ENCODE assay signal across 13 cellular contexts in genomic region chr18:9615973-9616559, GRCh38. TPM values are rescaled to one million over a fixed set of nuclear protein-coding genes. Genes with fewer than 3 reads are reported as not detected.
DNase-seq lines count a peak whose midpoint lies in the region; ATAC-seq, FAIRE-seq and TF ChIP-seq lines count a peak whose summit lies in the region.
"Had no signal": no experiment of that assay in that cellular context is flagged by ENCODE, and none has a peak within 500 bp of the region (broad histone marks: within the 10 kb centered on the region; RNA-seq: fewer than 3 reads in every experiment).

No MANE protein-coding gene starts in this region.

- intact Hi-C loops in HepG2 (cut with micrococcal nuclease; ENCODE audit: unreplicated experiment): no loop called here
- intact Hi-C loops in right lobe of liver (cut with DNase I): no loop called here

- H3K27ac ChIP-seq in HepG2 (ENCODE audit: extremely low read length, insufficient read depth, low read length): no peak overlapping the region
- no peak overlapping the region for H3K27ac ChIP-seq in right lobe of liver

- 92% methylated on average over 5 of the region's 5 CpGs for WGBS in HepG2 (ENCODE audit: low lambda C conversion rate)
- 93% methylated on average over 5 of the region's 5 CpGs for WGBS in right lobe of liver (ENCODE audit: insufficient coverage, low coverage, low lambda C conversion rate, missing lambda C conversion rate)

- ATAC-seq in HepG2 (no peak), right lobe of liver (no peak), HG03095 (IDR thresholded peaks at IDR 0.05; ENCODE audit: unreplicated experiment) (no peak), GM21390 (IDR thresholded peaks at IDR 0.05; ENCODE audit: unreplicated experiment) (no peak)
- ATAC-seq: activated CD4-positive, CD25-positive, alpha-beta regulatory T cell treated with anti-CD3 and anti-CD28 coated beads, Interleukin-2, amount 50 U/mL, for 24 hours had no signal

- no peak overlapping the region for H3K4me2 ChIP-seq in HepG2 (ENCODE audit: low read depth, low read length)

- H3K27me3 Mint-ChIP-seq in brain: peaks cover 7% of the 10 kb centered on the region
- peaks cover 12% of the 10 kb centered on the region for H3K27me3 Mint-ChIP-seq in activated naive CD4-positive, alpha-beta T cell treated with anti-CD3 and anti-CD28 coated beads, Interleukin-2, amount 10 ng/mL, durations not matched to agents 7 days and 5 days

- peaks cover 11% of the 10 kb centered on the region for H3K36me3 Mint-ChIP-seq in brain
- peaks cover 8% of the 10 kb centered on the region for H3K36me3 Mint-ChIP-seq in activated naive CD4-positive, alpha-beta T cell treated with anti-CD3 and anti-CD28 coated beads, Interleukin-2, amount 10 ng/mL, durations not matched to agents 7 days and 5 days

- TF ChIP-seq RAD21 in HepG2 (CRISPR knock-in tag; IDR thresholded peaks at IDR 0.05): no peak

- H3K27me3 ChIP-seq in HepG2 (ENCODE audit: control insufficient read depth in 1 of 2, insufficient read depth in 2 of 2, low read length in 2 of 2) (no peaks in the 10 kb centered on the region), right lobe of liver (no peaks in the 10 kb centered on the region)

- peaks cover 45% of the 10 kb centered on the region for H3K4me1 ChIP-seq in HepG2 (ENCODE audit: insufficient read depth, low read length)
- H3K4me1 ChIP-seq in right lobe of liver: peaks cover 0 to 6% (median 3%) of the 10 kb centered on the region in 4 donors

- no peaks in the 10 kb centered on the region for H3K9me3 ChIP-seq in HepG2 (ENCODE audit: low read length)
- H3K9me3 ChIP-seq in right lobe of liver: no peaks in the 10 kb centered on the region

- peaks cover 0 to 5% (median 0%) of the 10 kb centered on the region in 5 experiments for H3K9me3 Mint-ChIP-seq in brain
- H3K9me3 Mint-ChIP-seq in activated naive CD4-positive, alpha-beta T cell treated with anti-CD3 and anti-CD28 coated beads, Interleukin-2, amount 10 ng/mL, durations not matched to agents 7 days and 5 days: no peaks in the 10 kb centered on the region
- H3K9me3 Mint-ChIP-seq: CD14-positive monocyte had no signal

- TF ChIP-seq EP300 in HepG2 (IDR thresholded peaks at IDR 0.05; ENCODE audit: low read depth in 2 of 2, low read length in 2 of 2) (no peak), HepG2 (CRISPR knock-in tag; IDR thresholded peaks at IDR 0.05; ENCODE audit: borderline replicate concordance) (no peak)

- no TSS peak for BruUV-seq in HepG2 (replicated peaks; lab: Mats Ljungman, UMichigan)

- peaks cover 26% of the 10 kb centered on the region for H3K79me2 ChIP-seq in HepG2 (ENCODE audit: insufficient read depth, low read length)

- H3K36me3 ChIP-seq in HepG2 (replicated peaks in 1 of 2; ENCODE audit: control insufficient read depth in 1 of 2, insufficient read depth in 2 of 2, low read length in 2 of 2): peaks cover 2 to 4% of the 10 kb centered on the region in 2 experiments; a peak in 3 of 5 replicates
- H3K36me3 ChIP-seq in right lobe of liver: no peaks in the 10 kb centered on the region

- H3K4me3 Mint-ChIP-seq in brain: peak overlapping the region; percentile 29 to 96 (median 85)
- no peak overlapping the region for H3K4me3 Mint-ChIP-seq in activated naive CD4-positive, alpha-beta T cell treated with anti-CD3 and anti-CD28 coated beads, Interleukin-2, amount 10 ng/mL, durations not matched to agents 7 days and 5 days

- DNase-seq in HepG2 (ENCODE audit: low spot score): no peak
- DNase-seq in right lobe of liver: no peak
- DNase-seq in myocyte (ENCODE audit: low read depth): peak; percentile 29
- no peak for DNase-seq in MV-4-11 (lab: John Stamatoyannopoulos, UW)
- no peak for DNase-seq in activated naive CD4-positive, alpha-beta T cell treated with anti-CD3 and anti-CD28 coated beads, Interleukin-2, amount 10 ng/mL, durations not matched to agents 7 days and 5 days
- DNase-seq: central memory CD4-positive, alpha-beta T cell; NCI-H82 had no signal

- H3K9ac ChIP-seq in HepG2 (ENCODE audit: insufficient read depth, low read depth, low read length): no peak overlapping the region

- H3K4me1 Mint-ChIP-seq in brain: peaks cover 61% of the 10 kb centered on the region
- H3K4me1 Mint-ChIP-seq in activated naive CD4-positive, alpha-beta T cell treated with anti-CD3 and anti-CD28 coated beads, Interleukin-2, amount 10 ng/mL, durations not matched to agents 7 days and 5 days: peaks cover 51% of the 10 kb centered on the region

- peak overlapping the region in 4 of 5 experiments; percentile 44 to 99 (median 76) for H3K27ac Mint-ChIP-seq in brain
- H3K27ac Mint-ChIP-seq in activated naive CD4-positive, alpha-beta T cell treated with anti-CD3 and anti-CD28 coated beads, Interleukin-2, amount 10 ng/mL, durations not matched to agents 7 days and 5 days: no peak overlapping the region

- no peak for FAIRE-seq in HepG2 (lab: Jason Lieb, UNC)
- FAIRE-seq: HTR-8/SVneo had no signal

- peaks cover 5% of the 10 kb centered on the region; the same call in 1 of the 2 replicates for H4K20me1 ChIP-seq in HepG2 (ENCODE audit: insufficient read depth, low read length)

- TF ChIP-seq CTCF in HepG2 (CRISPR knock-in tag; IDR thresholded peaks at IDR 0.05) (no peak), right lobe of liver (IDR thresholded peaks at IDR 0.05) (no peak), brain (conservative IDR thresholded peaks at IDR 0.05) (no peak)

- H2AFZ ChIP-seq in HepG2 (ENCODE audit: low read length): no peak overlapping the region

- POLR2A ChIA-PET in HepG2 (lab: Yijun Ruan, JAX): no interaction called here

- in situ Hi-C loops in HepG2 (cut with HindIII; ENCODE audit: extremely low pct_ligation_motif_present, low pct_unique_long_range_greater_than_20kb): loop anchor here (10.0 kb wide), 1 partner anchor 59 kb away; no protein-coding TSS in a partner anchor

- TF ChIP-seq POLR2A in HepG2 (IDR thresholded peaks at IDR 0.05; ENCODE audit: insufficient read depth in 1 of 2, low read depth in 2 of 2, low read length in 2 of 2) (no peak), right lobe of liver (IDR thresholded peaks at IDR 0.05) (no peak)

- H3K4me3 ChIP-seq in HepG2 (replicated peaks in 1 of 3; ENCODE audit: insufficient read depth in 1 of 3, low read depth in 2 of 3, low read length in 3 of 3) (no peak overlapping the region), right lobe of liver (no peak overlapping the region)

- CTCF ChIA-PET in HepG2 (lab: Yijun Ruan, JAX; ENCODE audit: low intra/inter-chr PET ratio, low total read pairs): no interaction called here
- CTCF ChIA-PET in activated naive CD4-positive, alpha-beta T cell treated with anti-CD3 and anti-CD28 coated beads, Interleukin-2, amount 10 ng/mL, durations not matched to agents 7 days and 5 days (lab: Charles Lee): no interaction called here

TF ChIP-seq in HepG2, 621 proteins besides CTCF, POLR2A, EP300 and RAD21 (continues in another document):
- TF ChIP-seq RELA (CRISPR knock-in tag; IDR thresholded peaks at IDR 0.05) (no peak), ESRRA (CRISPR knock-in tag; IDR thresholded peaks at IDR 0.05; ENCODE audit: low read depth) (no peak), MAFK (conservative IDR thresholded peaks at IDR 0.05 in 1 of 2, IDR thresholded peaks at IDR 0.05 in 1 of 2; ENCODE audit: low read length in 2 of 2) (peak; percentile 48 to 53), ZNF770 (CRISPR knock-in tag; IDR thresholded peaks at IDR 0.05) (0 out of 2 replicates have a peak, but pooled peaks have one; percentile 24), HNRNPLL (IDR thresholded peaks at IDR 0.05; ENCODE audit: low read depth, low read length, poor library complexity, severe bottlenecking) (no peak), KLF11 (CRISPR knock-in tag; IDR thresholded peaks at IDR 0.05) (no peak)

RNA-seq across cellular contexts. Expression of gene PPP4R1, which starts 1.7 kb away (rescaled TPM):
- total RNA-seq in HepG2 (2016; rRNA removed; fragmentation: Illumina TruSeq; extraction: Trizol): 66.5 and 84.6 TPM in 2 replicates
- 144 and 170 TPM in 2 replicates for total RNA-seq in HepG2 (2016; cell fraction: cytosol; rRNA removed; fragmentation: Illumina TruSeq; extraction: Trizol; ENCODE audit: low read depth)
- 69.2 and 85.3 TPM in 2 replicates for total RNA-seq in HepG2 (2016; cell fraction: insoluble cytoplasmic fraction; rRNA removed; fragmentation: Illumina TruSeq; extraction: Trizol)
- total RNA-seq in HepG2 (2016; cell fraction: membrane; rRNA removed; fragmentation: Illumina TruSeq; extraction: Trizol): 85.0 and 109 TPM in 2 replicates
- total RNA-seq in HepG2 (2016; cell fraction: nucleus; rRNA removed; fragmentation: Illumina TruSeq; extraction: Trizol): 69.1 and 76.3 TPM in 2 replicates
- polyA plus RNA-seq in HepG2 (2011; rRNA removed): 67.2 and 72.4 TPM in 2 replicates
- 55.0 and 59.0 TPM in 2 replicates for polyA plus RNA-seq in HepG2 (2011; cell fraction: cytosol; rRNA removed)
- polyA plus RNA-seq in HepG2 (2011; cell fraction: nucleus; rRNA removed): 76.7 and 84.0 TPM in 2 replicates
- 35.3 and 48.1 TPM in 2 replicates for polyA plus RNA-seq in HepG2 (2012)
- polyA plus RNA-seq in HepG2 (2016; cell fraction: cytosol; fragmentation: Illumina TruSeq; extraction: Trizol; ENCODE audit: low read depth): 6.3 and 6.5 TPM in 2 replicates
- polyA plus RNA-seq in HepG2 (2016; cell fraction: insoluble cytoplasmic fraction; fragmentation: Illumina TruSeq; extraction: Trizol; ENCODE audit: low read depth): 50.5 and 52.3 TPM in 2 replicates
- 18.9 and 22.6 TPM in 2 replicates for polyA plus RNA-seq in HepG2 (2016; cell fraction: membrane; fragmentation: Illumina TruSeq; extraction: Trizol; ENCODE audit: low read depth)
- 68.2 and 72.2 TPM in 2 replicates for polyA plus RNA-seq in HepG2 (2016; cell fraction: nucleus; fragmentation: Illumina TruSeq; extraction: Trizol; ENCODE audit: insufficient read depth, low read depth)
- polyA minus RNA-seq in HepG2 (2011; rRNA and poly(A)+ RNA removed; ENCODE audit: low replicate concordance): 122 and 149 TPM in 2 replicates
- polyA minus RNA-seq in HepG2 (2011; cell fraction: cytosol; rRNA and poly(A)+ RNA removed): 33.5 and 74.3 TPM in 2 replicates
- polyA minus RNA-seq in HepG2 (2011; cell fraction: nucleus; rRNA and poly(A)+ RNA removed): 130 and 145 TPM in 2 replicates
- 10 to 100 TPM; 15.0 to 36.5 (median 30.1) TPM for total RNA-seq in right lobe of liver
- 35.5 TPM for polyA plus RNA-seq in brain (ENCODE audit: insufficient read depth, low read depth, low replicate concordance)
- 66.9 and 79.8 TPM in 2 replicates for total RNA-seq in myocyte
- polyA plus RNA-seq in myocyte (2012): 51.3 TPM
